ENCODE assay signal across 1 cellular context in genomic region chr10:59538623-59539022, GRCh38.
TF ChIP-seq lines count a peak whose summit lies in the region.

No MANE protein-coding gene starts in this region.

TF ChIP-seq in GM23338, 12 proteins besides CTCF, POLR2A, EP300 and RAD21 (continued from another document):
- no peak for TF ChIP-seq JUNB (IDR thresholded peaks at IDR 0.05; ENCODE audit: unreplicated experiment)
- TF ChIP-seq NANOG (IDR thresholded peaks at IDR 0.05; ENCODE audit: borderline replicate concordance) = no peak
- no peak for TF ChIP-seq STAT1 (IDR thresholded peaks at IDR 0.05; ENCODE audit: unreplicated experiment)
- TF ChIP-seq CREB1 (CRISPR knock-in tag; IDR thresholded peaks at IDR 0.05; ENCODE audit: low read depth) = no peak
- TF ChIP-seq REST (IDR thresholded peaks at IDR 0.05; ENCODE audit: unreplicated experiment) = no peak
- no peak for TF ChIP-seq ZNF114 (CRISPR knock-in tag; IDR thresholded peaks at IDR 0.05)
- TF ChIP-seq EZH2 (IDR thresholded peaks at IDR 0.05; ENCODE audit: low read depth, unreplicated experiment) = no peak
